Comparison of ENCODE assay signal across 8 cellular contexts in the genomic region with DNA sequence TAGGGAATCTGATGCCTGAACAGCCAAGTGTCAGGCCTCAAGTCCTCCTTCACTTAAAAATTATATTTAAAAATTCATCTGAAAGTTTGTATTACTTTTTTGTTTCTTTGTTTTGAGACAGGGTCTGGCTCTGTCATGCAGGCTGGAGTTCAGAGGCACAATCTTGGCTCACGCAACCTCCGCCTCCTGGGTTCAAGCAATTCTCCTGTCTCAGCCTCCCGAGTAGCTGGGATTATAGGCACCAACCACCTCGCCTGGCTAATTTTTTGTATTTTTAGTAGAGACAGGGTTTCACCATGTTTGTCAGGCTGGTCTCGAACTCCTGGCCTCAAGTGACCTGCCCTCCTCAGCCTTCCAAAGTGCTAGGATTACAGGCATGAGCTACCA. TPM values are rescaled to one million over a fixed set of nuclear protein-coding genes. Genes with fewer than 3 reads are reported as not detected.
DNase-seq lines count a peak whose midpoint lies in the region; ATAC-seq and TF ChIP-seq lines count a peak whose summit lies in the region.
"Not testable (repeated sequence)": the region's sequence is repeated elsewhere in the genome, so short reads cannot be mapped to it uniquely, and the experiment has no call there.

No MANE protein-coding gene starts in this region.

- not testable (repeated sequence) for H3K4me3 Mint-ChIP-seq in T-helper 17 cell; activated naive CD8-positive, alpha-beta T cell
- H3K4me3 Mint-ChIP-seq in activated CD8-positive, alpha-beta memory T cell treated with anti-CD3 and anti-CD28 coated beads, Interleukin-2, amount 10 ng/mL, durations not matched to agents 7 days and 5 days: peak overlapping the region; percentile 40
- H3K4me3 Mint-ChIP-seq in stimulated activated effector memory CD8-positive, alpha-beta T cell treated with anti-CD3 and anti-CD28 coated beads, Interleukin-12 subunit alpha, Interleukin-12 subunit beta, amount 100 ng/mL, for 72 hours: peak overlapping the region; percentile 63

- H3K27me3 ChIP-seq in A673 (replicated peaks; ENCODE audit: insufficient read depth, low read depth, low read length, poor library complexity); left ventricle myocardium inferior (ENCODE audit: low read depth): not testable (repeated sequence)

- not testable (repeated sequence) for H3K4me3 ChIP-seq in A673 (ENCODE audit: low read depth, low read length, poor library complexity, severe bottlenecking); left ventricle myocardium inferior

- TSS peak; percentile 2 for BruUV-seq in A673 (replicated peaks; lab: Mats Ljungman, UMichigan)

- not testable (repeated sequence) for TF ChIP-seq CTCF in A673 (conservative IDR thresholded peaks at IDR 0.05; ENCODE audit: low read depth, low read length); left ventricle myocardium inferior (IDR thresholded peaks at IDR 0.05; ENCODE audit: borderline replicate concordance)

- not testable (repeated sequence) for H3K36me3 ChIP-seq in A673 (ENCODE audit: insufficient read depth, low read length, poor library complexity, severe bottlenecking); left ventricle myocardium inferior

- H3K27ac ChIP-seq in A673 (ENCODE audit: low read depth, low read length, poor library complexity, severe bottlenecking): peak overlapping the region; percentile 73
- H3K27ac ChIP-seq in left ventricle myocardium inferior (replicated peaks): peak overlapping the region; percentile 30

- H3K4me1 ChIP-seq in A673 (ENCODE audit: insufficient read depth, low read length, poor library complexity, severe bottlenecking): peaks cover 27% of the 10 kb centered on the region
- not testable (repeated sequence) for H3K4me1 ChIP-seq in left ventricle myocardium inferior

- intact Hi-C loops in A673 (cut with micrococcal nuclease; ENCODE audit: unreplicated experiment): loop anchor here (10.0 kb wide), 1 partner anchor 255 kb away; a partner anchor contains a TSS
- intact Hi-C loops in left ventricle myocardium inferior (cut with micrococcal nuclease): not testable (repeated sequence)

- H3K9me3 ChIP-seq in A673 (ENCODE audit: low read depth, low read length, poor library complexity, severe bottlenecking); T-helper 17 cell (ENCODE audit: control insufficient read depth, low read length, poor library complexity, severe bottlenecking); left ventricle myocardium inferior (replicated peaks): not testable (repeated sequence)

- peak overlapping the region; percentile 97 for H3K27ac Mint-ChIP-seq in T-helper 17 cell
- H3K27ac Mint-ChIP-seq in activated CD8-positive, alpha-beta memory T cell treated with anti-CD3 and anti-CD28 coated beads, Interleukin-2, amount 10 ng/mL, durations not matched to agents 7 days and 5 days: peak overlapping the region; percentile 99
- peak overlapping the region; percentile 97 for H3K27ac Mint-ChIP-seq in activated naive CD8-positive, alpha-beta T cell
- peak overlapping the region; percentile 97 for H3K27ac Mint-ChIP-seq in stimulated activated effector memory CD8-positive, alpha-beta T cell treated with anti-CD3 and anti-CD28 coated beads, Interleukin-12 subunit alpha, Interleukin-12 subunit beta, amount 100 ng/mL, for 72 hours

- not testable (repeated sequence) for H3K9me3 Mint-ChIP-seq in activated CD8-positive, alpha-beta memory T cell treated with anti-CD3 and anti-CD28 coated beads, Interleukin-2, amount 10 ng/mL, durations not matched to agents 7 days and 5 days (ENCODE audit: low read depth); activated naive CD8-positive, alpha-beta T cell (ENCODE audit: low read depth); stimulated activated effector memory CD8-positive, alpha-beta T cell treated with anti-CD3 and anti-CD28 coated beads, Interleukin-12 subunit alpha, Interleukin-12 subunit beta, amount 100 ng/mL, for 72 hours

- H3K36me3 Mint-ChIP-seq in T-helper 17 cell (ENCODE audit: low read depth); activated CD8-positive, alpha-beta memory T cell treated with anti-CD3 and anti-CD28 coated beads, Interleukin-2, amount 10 ng/mL, durations not matched to agents 7 days and 5 days; activated naive CD8-positive, alpha-beta T cell: not testable (repeated sequence)
- H3K36me3 Mint-ChIP-seq in stimulated activated effector memory CD8-positive, alpha-beta T cell treated with anti-CD3 and anti-CD28 coated beads, Interleukin-12 subunit alpha, Interleukin-12 subunit beta, amount 100 ng/mL, for 72 hours: peaks cover 12% of the 10 kb centered on the region

- CTCF ChIA-PET in A673 (lab: Charles Lee): not testable (repeated sequence)
- CTCF ChIA-PET in activated CD8-positive, alpha-beta memory T cell treated with anti-CD3 and anti-CD28 coated beads, Interleukin-2, amount 10 ng/mL, durations not matched to agents 7 days and 5 days (lab: Charles Lee): interaction anchor here (1.0 to 2.8 kb wide), 6 partner anchors 21 to 149 kb away, joined by 3 to 12 read pairs (median 4); a partner anchor contains a TSS

- ATAC-seq in GM19328 (IDR thresholded peaks at IDR 0.05; ENCODE audit: unreplicated experiment): peak; percentile 4
- ATAC-seq in HG03354 (IDR thresholded peaks at IDR 0.05; ENCODE audit: poor library complexity, severe bottlenecking, unreplicated experiment): peak; percentile 3
- ATAC-seq in T-helper 17 cell; activated CD8-positive, alpha-beta memory T cell treated with anti-CD3 and anti-CD28 coated beads, Interleukin-2, amount 10 ng/mL, durations not matched to agents 7 days and 5 days; stimulated activated effector memory CD8-positive, alpha-beta T cell treated with anti-CD3 and anti-CD28 coated beads, Interleukin-12 subunit alpha, Interleukin-12 subunit beta, amount 100 ng/mL, for 72 hours: not testable (repeated sequence)

- POLR2A ChIA-PET in A673 (lab: Charles Lee; ENCODE audit: low non-redundant PET): not testable (repeated sequence)

- not testable (repeated sequence) for DNase-seq in A673 (ENCODE audit: low spot score); T-helper 17 cell; activated CD8-positive, alpha-beta memory T cell treated with anti-CD3 and anti-CD28 coated beads, Interleukin-2, amount 10 ng/mL, durations not matched to agents 7 days and 5 days; left ventricle myocardium inferior; stimulated activated effector memory CD8-positive, alpha-beta T cell treated with anti-CD3 and anti-CD28 coated beads, Interleukin-12 subunit alpha, Interleukin-12 subunit beta, amount 100 ng/mL, for 72 hours (ENCODE audit: low spot score in 2 of 2)

- H3K4me1 Mint-ChIP-seq in T-helper 17 cell: peaks cover 31% of the 10 kb centered on the region
- peaks cover 55% of the 10 kb centered on the region for H3K4me1 Mint-ChIP-seq in activated CD8-positive, alpha-beta memory T cell treated with anti-CD3 and anti-CD28 coated beads, Interleukin-2, amount 10 ng/mL, durations not matched to agents 7 days and 5 days
- H3K4me1 Mint-ChIP-seq in activated naive CD8-positive, alpha-beta T cell (ENCODE audit: low read depth): peaks cover 28% of the 10 kb centered on the region
- peaks cover 63% of the 10 kb centered on the region for H3K4me1 Mint-ChIP-seq in stimulated activated effector memory CD8-positive, alpha-beta T cell treated with anti-CD3 and anti-CD28 coated beads, Interleukin-12 subunit alpha, Interleukin-12 subunit beta, amount 100 ng/mL, for 72 hours

- not testable (repeated sequence) for H3K27me3 Mint-ChIP-seq in T-helper 17 cell; activated CD8-positive, alpha-beta memory T cell treated with anti-CD3 and anti-CD28 coated beads, Interleukin-2, amount 10 ng/mL, durations not matched to agents 7 days and 5 days; activated naive CD8-positive, alpha-beta T cell

RNA-seq across cellular contexts. Expression of a gene that starts 53.6 kb away (rescaled TPM):
- total RNA-seq in A673 (2021) (381 and 395 TPM in 2 replicates), T-helper 17 cell (10 to 100 TPM; 26.7 to 38.4 TPM), left ventricle myocardium inferior (125 TPM)
- total RNA-seq in activated CD8-positive, alpha-beta memory T cell treated with anti-CD3 and anti-CD28 coated beads, Interleukin-2, amount 10 ng/mL, durations not matched to agents 7 days and 5 days: 10 to 100 TPM; 53.9 to 71.3 TPM
